9 cellular contexts compared by ENCODE assay signal in genomic region chr4:81030061-81030616, GRCh38. TPM values are rescaled to one million over a fixed set of nuclear protein-coding genes. Genes with fewer than 3 reads are reported as not detected.
DNase-seq lines count a peak whose midpoint lies in the region; ATAC-seq, FAIRE-seq and TF ChIP-seq lines count a peak whose summit lies in the region.
"Had no signal": no experiment of that assay in that cellular context is flagged by ENCODE, and none has a peak within 500 bp of the region (broad histone marks: within the 10 kb centered on the region; RNA-seq: fewer than 3 reads in every experiment).

No MANE protein-coding gene starts in this region.

- POLR2A ChIA-PET in activated naive CD8-positive, alpha-beta T cell treated with anti-CD3 and anti-CD28 coated beads, Interleukin-2, amount 10 ng/mL, durations not matched to agents 7 days and 5 days (lab: Charles Lee): no interaction called here

- H3K4me1 ChIP-seq in upper lobe of left lung: peaks cover 5 to 15% (median 12%) of the 10 kb centered on the region in 4 donors

- TF ChIP-seq POLR2A in upper lobe of left lung (IDR thresholded peaks at IDR 0.05) (no peak), H54 (IDR thresholded peaks at IDR 0.05; ENCODE audit: low read depth, low read length) (no peak)

- no peak for FAIRE-seq in H54 (lab: Jason Lieb, UNC)

- H3K9me3 Mint-ChIP-seq in activated naive CD8-positive, alpha-beta T cell treated with anti-CD3 and anti-CD28 coated beads, Interleukin-2, amount 10 ng/mL, durations not matched to agents 7 days and 5 days: no peaks in the 10 kb centered on the region

- DNase-seq in Right ventricle myocardium inferior (ENCODE audit: missing footprints): no peak
- DNase-seq in left cardiac atrium: no peak
- DNase-seq in activated naive CD8-positive, alpha-beta T cell treated with anti-CD3 and anti-CD28 coated beads, Interleukin-2, amount 10 ng/mL, durations not matched to agents 7 days and 5 days: no peak
- DNase-seq in kidney epithelial cell (ENCODE audit: low read depth): no peak
- no peak for DNase-seq in upper lobe of left lung
- no peak for DNase-seq in H54 (ENCODE audit: insufficient read length, low spot score)
- no peak for DNase-seq in amniotic stem cell (lab: John Stamatoyannopoulos, UW)

- peak; percentile 13 for ATAC-seq in Right ventricle myocardium inferior
- ATAC-seq in left cardiac atrium: no peak
- no peak for ATAC-seq in activated naive CD8-positive, alpha-beta T cell treated with anti-CD3 and anti-CD28 coated beads, Interleukin-2, amount 10 ng/mL, durations not matched to agents 7 days and 5 days (ENCODE audit: low read depth)
- ATAC-seq in upper lobe of left lung (ENCODE audit: low FRiP score in 2 of 2): no peak
- ATAC-seq in HG03095 (IDR thresholded peaks at IDR 0.05; ENCODE audit: unreplicated experiment): no peak

- intact Hi-C loops in Right ventricle myocardium inferior (cut with DNase I) (no loop called here), left cardiac atrium (cut with DNase I) (no loop called here)

- H3K4me3 Mint-ChIP-seq in activated naive CD8-positive, alpha-beta T cell treated with anti-CD3 and anti-CD28 coated beads, Interleukin-2, amount 10 ng/mL, durations not matched to agents 7 days and 5 days: peak overlapping the region; percentile 88

- H3K36me3 ChIP-seq in kidney epithelial cell (ENCODE audit: control insufficient read depth, insufficient read depth, low read length) (no peaks in the 10 kb centered on the region), upper lobe of left lung (no peaks in the 10 kb centered on the region)

- H3K27me3 Mint-ChIP-seq in activated naive CD8-positive, alpha-beta T cell treated with anti-CD3 and anti-CD28 coated beads, Interleukin-2, amount 10 ng/mL, durations not matched to agents 7 days and 5 days: peaks cover 64% of the 10 kb centered on the region

- no peak overlapping the region for H3K27ac Mint-ChIP-seq in activated naive CD8-positive, alpha-beta T cell treated with anti-CD3 and anti-CD28 coated beads, Interleukin-2, amount 10 ng/mL, durations not matched to agents 7 days and 5 days

- peaks cover 15% of the 10 kb centered on the region for H3K4me1 Mint-ChIP-seq in activated naive CD8-positive, alpha-beta T cell treated with anti-CD3 and anti-CD28 coated beads, Interleukin-2, amount 10 ng/mL, durations not matched to agents 7 days and 5 days

- peaks cover 2% of the 10 kb centered on the region for H3K36me3 Mint-ChIP-seq in activated naive CD8-positive, alpha-beta T cell treated with anti-CD3 and anti-CD28 coated beads, Interleukin-2, amount 10 ng/mL, durations not matched to agents 7 days and 5 days

- WGBS in upper lobe of left lung, 2 donors: 4 to 6% methylated on average over 13 of the region's 13 CpGs

- no peaks in the 10 kb centered on the region for H3K9me3 ChIP-seq in upper lobe of left lung

- TF ChIP-seq CTCF in kidney epithelial cell (IDR thresholded peaks at IDR 0.05; ENCODE audit: insufficient read depth, low read length, poor library complexity, severe bottlenecking) (no peak), upper lobe of left lung (IDR thresholded peaks at IDR 0.05) (no peak)

- no peak for TF ChIP-seq EP300 in upper lobe of left lung (IDR thresholded peaks at IDR 0.05)

- H3K27ac ChIP-seq in upper lobe of left lung: peak overlapping the region; percentile 12 to 79 (median 72)

- peaks cover 17% of the 10 kb centered on the region for H3K27me3 ChIP-seq in kidney epithelial cell (ENCODE audit: control insufficient read depth, insufficient read depth, low read length)
- peaks cover 0 to 11% (median 4%) of the 10 kb centered on the region in 4 donors for H3K27me3 ChIP-seq in upper lobe of left lung

- peak overlapping the region; percentile 40 for H3K4me3 ChIP-seq in kidney epithelial cell (ENCODE audit: low read depth, low read length)
- peak overlapping the region in 3 of 4 donors; percentile 51 to 56 (median 54) for H3K4me3 ChIP-seq in upper lobe of left lung

RNA-seq across cellular contexts. Expression of gene BMP3, which starts 0.4 kb away (rescaled TPM):
- not detected for total RNA-seq in Right ventricle myocardium inferior
- total RNA-seq in left cardiac atrium: under 1 TPM; 0.08 to 0.09 TPM
- not detected for total RNA-seq in activated naive CD8-positive, alpha-beta T cell treated with anti-CD3 and anti-CD28 coated beads, Interleukin-2, amount 10 ng/mL, durations not matched to agents 7 days and 5 days
- total RNA-seq in kidney epithelial cell: 0.14 and 0.33 TPM in 2 replicates
- 10 to 100 TPM in 2 of 6 donors, 1 to 10 TPM in 4; 3.1 to 14.9 (median 9.1) TPM for total RNA-seq in upper lobe of left lung
- total RNA-seq: activated CD8-positive, alpha-beta memory T cell treated with anti-CD3 and anti-CD28 coated beads for 36 hours had no signal
